1 cellular context compared by ENCODE assay signal in the genomic region with DNA sequence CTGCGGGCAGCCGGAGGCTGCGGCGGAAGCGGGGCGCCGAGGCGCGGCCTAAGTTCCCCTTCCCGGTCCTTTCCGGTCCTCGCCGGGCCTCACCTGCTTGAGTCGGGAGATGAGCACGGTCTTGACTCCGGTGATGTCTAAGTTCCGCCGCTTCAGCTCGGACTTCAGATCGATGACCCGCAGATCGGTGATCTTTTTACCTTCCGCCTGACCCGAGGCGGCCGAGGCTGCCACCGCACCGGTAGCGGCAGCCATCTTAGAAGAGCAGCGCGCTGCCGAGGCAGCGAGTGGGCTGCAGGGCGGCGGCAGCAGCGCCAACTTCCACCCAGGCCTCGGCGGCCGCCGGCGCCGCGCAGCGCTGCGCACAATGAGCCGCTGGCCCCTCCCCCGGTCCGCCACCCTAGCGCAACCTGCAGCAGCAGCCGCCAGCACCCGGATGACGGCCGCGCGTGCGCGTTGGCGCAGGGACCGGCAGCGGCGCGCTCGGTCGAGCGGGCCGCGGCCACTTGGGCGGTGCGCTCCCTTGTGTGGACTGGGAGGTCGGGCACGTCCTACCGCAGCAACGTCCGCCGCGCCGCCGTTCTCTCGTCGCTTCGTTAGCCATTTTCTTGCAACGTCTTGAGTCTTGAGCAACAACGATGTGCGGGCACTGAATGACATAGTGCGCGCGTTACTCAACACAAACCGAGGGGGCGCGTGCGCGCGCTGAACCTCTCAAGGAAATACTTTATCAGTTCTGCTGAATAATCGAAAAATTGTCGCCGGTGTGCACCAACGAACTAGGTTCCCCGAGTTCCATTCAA.
TF ChIP-seq lines count a peak whose summit lies in the region.

A gene (minus strand): TSS at position 369 of the 803 bp plus-strand sequence. CDS start 114 bp downstream, at position 255.

TF ChIP-seq in HepG2, 621 proteins besides CTCF, POLR2A, EP300 and RAD21 (continued from another document and continues in another):
- TF ChIP-seq, protein P1, sequence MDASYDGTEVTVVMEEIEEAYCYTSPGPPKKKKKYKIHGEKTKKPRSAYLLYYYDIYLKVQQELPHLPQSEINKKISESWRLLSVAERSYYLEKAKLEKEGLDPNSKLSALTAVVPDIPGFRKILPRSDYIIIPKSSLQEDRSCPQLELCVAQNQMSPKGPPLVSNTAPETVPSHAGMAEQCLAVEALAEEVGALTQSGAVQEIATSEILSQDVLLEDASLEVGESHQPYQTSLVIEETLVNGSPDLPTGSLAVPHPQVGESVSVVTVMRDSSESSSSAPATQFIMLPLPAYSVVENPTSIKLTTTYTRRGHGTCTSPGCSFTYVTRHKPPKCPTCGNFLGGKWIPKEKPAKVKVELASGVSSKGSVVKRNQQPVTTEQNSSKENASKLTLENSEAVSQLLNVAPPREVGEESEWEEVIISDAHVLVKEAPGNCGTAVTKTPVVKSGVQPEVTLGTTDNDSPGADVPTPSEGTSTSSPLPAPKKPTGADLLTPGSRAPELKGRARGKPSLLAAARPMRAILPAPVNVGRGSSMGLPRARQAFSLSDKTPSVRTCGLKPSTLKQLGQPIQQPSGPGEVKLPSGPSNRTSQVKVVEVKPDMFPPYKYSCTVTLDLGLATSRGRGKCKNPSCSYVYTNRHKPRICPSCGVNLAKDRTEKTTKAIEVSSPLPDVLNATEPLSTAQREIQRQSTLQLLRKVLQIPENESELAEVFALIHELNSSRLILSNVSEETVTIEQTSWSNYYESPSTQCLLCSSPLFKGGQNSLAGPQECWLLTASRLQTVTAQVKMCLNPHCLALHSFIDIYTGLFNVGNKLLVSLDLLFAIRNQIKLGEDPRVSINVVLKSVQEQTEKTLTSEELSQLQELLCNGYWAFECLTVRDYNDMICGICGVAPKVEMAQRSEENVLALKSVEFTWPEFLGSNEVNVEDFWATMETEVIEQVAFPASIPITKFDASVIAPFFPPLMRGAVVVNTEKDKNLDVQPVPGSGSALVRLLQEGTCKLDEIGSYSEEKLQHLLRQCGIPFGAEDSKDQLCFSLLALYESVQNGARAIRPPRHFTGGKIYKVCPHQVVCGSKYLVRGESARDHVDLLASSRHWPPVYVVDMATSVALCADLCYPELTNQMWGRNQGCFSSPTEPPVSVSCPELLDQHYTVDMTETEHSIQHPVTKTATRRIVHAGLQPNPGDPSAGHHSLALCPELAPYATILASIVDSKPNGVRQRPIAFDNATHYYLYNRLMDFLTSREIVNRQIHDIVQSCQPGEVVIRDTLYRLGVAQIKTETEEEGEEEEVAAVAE (CRISPR knock-in tag; IDR thresholded peaks at IDR 0.05; ENCODE audit: borderline replicate concordance): no peak
- TF ChIP-seq, protein P2, sequence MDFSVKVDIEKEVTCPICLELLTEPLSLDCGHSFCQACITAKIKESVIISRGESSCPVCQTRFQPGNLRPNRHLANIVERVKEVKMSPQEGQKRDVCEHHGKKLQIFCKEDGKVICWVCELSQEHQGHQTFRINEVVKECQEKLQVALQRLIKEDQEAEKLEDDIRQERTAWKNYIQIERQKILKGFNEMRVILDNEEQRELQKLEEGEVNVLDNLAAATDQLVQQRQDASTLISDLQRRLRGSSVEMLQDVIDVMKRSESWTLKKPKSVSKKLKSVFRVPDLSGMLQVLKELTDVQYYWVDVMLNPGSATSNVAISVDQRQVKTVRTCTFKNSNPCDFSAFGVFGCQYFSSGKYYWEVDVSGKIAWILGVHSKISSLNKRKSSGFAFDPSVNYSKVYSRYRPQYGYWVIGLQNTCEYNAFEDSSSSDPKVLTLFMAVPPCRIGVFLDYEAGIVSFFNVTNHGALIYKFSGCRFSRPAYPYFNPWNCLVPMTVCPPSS (IDR thresholded peaks at IDR 0.05): no peak
- TF ChIP-seq FOXO1 (CRISPR knock-in tag; IDR thresholded peaks at IDR 0.05) (peak; percentile 71), HHEX (CRISPR knock-in tag; IDR thresholded peaks at IDR 0.05) (0 out of 2 replicates have a peak, but pooled peaks have one; percentile 29), SMARCC2 (IDR thresholded peaks at IDR 0.05) (no peak), ZNF530 (CRISPR knock-in tag; IDR thresholded peaks at IDR 0.05; ENCODE audit: low read depth) (no peak), MED13 (CRISPR knock-in tag; IDR thresholded peaks at IDR 0.05) (no peak), ARNT (IDR thresholded peaks at IDR 0.05) (no peak), TBX2 (CRISPR knock-in tag; IDR thresholded peaks at IDR 0.05; ENCODE audit: borderline replicate concordance) (peak; percentile 67), ISL2 (CRISPR knock-in tag; IDR thresholded peaks at IDR 0.05) (no peak), ZZZ3 (CRISPR knock-in tag; IDR thresholded peaks at IDR 0.05; ENCODE audit: borderline replicate concordance) (no peak), PRPF4 (IDR thresholded peaks at IDR 0.05; ENCODE audit: low read depth, low read length, poor library complexity, severe bottlenecking) (no peak), KDM5B (CRISPR knock-in tag; IDR thresholded peaks at IDR 0.05; ENCODE audit: borderline replicate concordance) (peak; percentile 90), ZNF550 (CRISPR knock-in tag; IDR thresholded peaks at IDR 0.05; ENCODE audit: borderline replicate concordance) (peak; percentile 29; the same call in 1 of the 2 replicates), NONO (IDR thresholded peaks at IDR 0.05) (no peak), NONO (CRISPR knock-in tag; conservative IDR thresholded peaks at IDR 0.05) (peak; percentile 78), SP4 (CRISPR knock-in tag; IDR thresholded peaks at IDR 0.05) (peak; percentile 83), ZNF749 (CRISPR knock-in tag; IDR thresholded peaks at IDR 0.05; ENCODE audit: borderline replicate concordance) (peak; percentile 83; the same call in 1 of the 2 replicates), SRSF4 (IDR thresholded peaks at IDR 0.05; ENCODE audit: low read depth, low read length, poor library complexity, severe bottlenecking) (no peak), ZNF331 (CRISPR knock-in tag; IDR thresholded peaks at IDR 0.05) (peak; percentile 14), BORCS8-MEF2B (CRISPR knock-in tag; IDR thresholded peaks at IDR 0.05) (no peak; the same call in 1 of the 2 replicates), ZFP36L2 (CRISPR knock-in tag; IDR thresholded peaks at IDR 0.05) (no peak), ZNF546 (CRISPR knock-in tag; conservative IDR thresholded peaks at IDR 0.05) (peak; percentile 64; the same call in 1 of the 2 replicates), HNRNPH1 (optimal IDR thresholded peaks at IDR 0.05; ENCODE audit: low read depth, low read length) (no peak), MEF2D (CRISPR knock-in tag; IDR thresholded peaks at IDR 0.05) (peak; percentile 33; the same call in 1 of the 2 replicates), CEBPG (CRISPR knock-in tag; IDR thresholded peaks at IDR 0.05) (peak; percentile 79), ELF1 (CRISPR knock-in tag; IDR thresholded peaks at IDR 0.05) (0 out of 2 replicates have a peak, but pooled peaks have one; percentile 28), SCMH1 (CRISPR knock-in tag; IDR thresholded peaks at IDR 0.05; ENCODE audit: borderline replicate concordance) (no peak), ZNF496 (CRISPR knock-in tag; IDR thresholded peaks at IDR 0.05; ENCODE audit: insufficient replicate concordance) (no peak), ZNF10 (CRISPR knock-in tag; IDR thresholded peaks at IDR 0.05; ENCODE audit: borderline replicate concordance, low read depth) (no peak), SMC3 (IDR thresholded peaks at IDR 0.05; ENCODE audit: low read length) (no peak), ZNF850 (CRISPR knock-in tag; conservative IDR thresholded peaks at IDR 0.05) (no peak), STAG1 (CRISPR knock-in tag; IDR thresholded peaks at IDR 0.05) (peak; percentile 16; the same call in 1 of the 2 replicates), SIX1 (CRISPR knock-in tag; IDR thresholded peaks at IDR 0.05; ENCODE audit: borderline replicate concordance) (no peak), TBL1XR1 (IDR thresholded peaks at IDR 0.05; ENCODE audit: borderline replicate concordance, low read length, partially characterized antibody) (no peak), NFYC (CRISPR knock-in tag; IDR thresholded peaks at IDR 0.05) (0 out of 2 replicates have a peak, but pooled peaks have one; percentile 10), MEIS1 (CRISPR knock-in tag; IDR thresholded peaks at IDR 0.05; ENCODE audit: borderline replicate concordance) (no peak), GFI1 (CRISPR knock-in tag; IDR thresholded peaks at IDR 0.05; ENCODE audit: borderline replicate concordance) (peak; percentile 62; the same call in 1 of the 2 replicates), NR2F6 (IDR thresholded peaks at IDR 0.05) (no peak), NR2F6 (CRISPR knock-in tag; IDR thresholded peaks at IDR 0.05) (no peak), MYC (CRISPR knock-in tag; IDR thresholded peaks at IDR 0.05; ENCODE audit: borderline replicate concordance) (peak; percentile 81), EHMT2 (IDR thresholded peaks at IDR 0.05; ENCODE audit: borderline replicate concordance, low read depth, low read length) (no peak)
- TF ChIP-seq, protein P3, sequence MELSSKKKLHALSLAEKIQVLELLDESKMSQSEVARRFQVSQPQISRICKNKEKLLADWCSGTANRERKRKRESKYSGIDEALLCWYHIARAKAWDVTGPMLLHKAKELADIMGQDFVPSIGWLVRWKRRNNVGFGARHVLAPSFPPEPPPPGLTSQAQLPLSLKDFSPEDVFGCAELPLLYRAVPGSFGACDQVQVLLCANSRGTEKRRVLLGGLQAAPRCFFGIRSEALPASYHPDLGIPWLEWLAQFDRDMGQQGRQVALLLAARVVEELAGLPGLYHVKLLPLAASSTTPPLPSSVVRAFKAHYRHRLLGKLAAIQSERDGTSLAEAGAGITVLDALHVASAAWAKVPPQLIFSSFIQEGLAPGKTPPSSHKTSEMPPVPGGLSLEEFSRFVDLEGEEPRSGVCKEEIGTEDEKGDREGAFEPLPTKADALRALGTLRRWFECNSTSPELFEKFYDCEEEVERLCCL (CRISPR knock-in tag; IDR thresholded peaks at IDR 0.05; ENCODE audit: borderline replicate concordance): no peak
- TF ChIP-seq, protein P4, sequence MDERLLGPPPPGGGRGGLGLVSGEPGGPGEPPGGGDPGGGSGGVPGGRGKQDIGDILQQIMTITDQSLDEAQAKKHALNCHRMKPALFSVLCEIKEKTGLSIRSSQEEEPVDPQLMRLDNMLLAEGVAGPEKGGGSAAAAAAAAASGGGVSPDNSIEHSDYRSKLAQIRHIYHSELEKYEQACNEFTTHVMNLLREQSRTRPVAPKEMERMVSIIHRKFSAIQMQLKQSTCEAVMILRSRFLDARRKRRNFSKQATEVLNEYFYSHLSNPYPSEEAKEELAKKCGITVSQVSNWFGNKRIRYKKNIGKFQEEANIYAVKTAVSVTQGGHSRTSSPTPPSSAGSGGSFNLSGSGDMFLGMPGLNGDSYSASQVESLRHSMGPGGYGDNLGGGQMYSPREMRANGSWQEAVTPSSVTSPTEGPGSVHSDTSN (CRISPR knock-in tag; IDR thresholded peaks at IDR 0.05): no peak
- TF ChIP-seq, protein P5, sequence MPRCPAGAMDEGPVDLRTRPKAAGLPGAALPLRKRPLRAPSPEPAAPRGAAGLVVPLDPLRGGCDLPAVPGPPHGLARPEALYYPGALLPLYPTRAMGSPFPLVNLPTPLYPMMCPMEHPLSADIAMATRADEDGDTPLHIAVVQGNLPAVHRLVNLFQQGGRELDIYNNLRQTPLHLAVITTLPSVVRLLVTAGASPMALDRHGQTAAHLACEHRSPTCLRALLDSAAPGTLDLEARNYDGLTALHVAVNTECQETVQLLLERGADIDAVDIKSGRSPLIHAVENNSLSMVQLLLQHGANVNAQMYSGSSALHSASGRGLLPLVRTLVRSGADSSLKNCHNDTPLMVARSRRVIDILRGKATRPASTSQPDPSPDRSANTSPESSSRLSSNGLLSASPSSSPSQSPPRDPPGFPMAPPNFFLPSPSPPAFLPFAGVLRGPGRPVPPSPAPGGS (CRISPR knock-in tag; IDR thresholded peaks at IDR 0.05): no peak
- TF ChIP-seq, protein P6, sequence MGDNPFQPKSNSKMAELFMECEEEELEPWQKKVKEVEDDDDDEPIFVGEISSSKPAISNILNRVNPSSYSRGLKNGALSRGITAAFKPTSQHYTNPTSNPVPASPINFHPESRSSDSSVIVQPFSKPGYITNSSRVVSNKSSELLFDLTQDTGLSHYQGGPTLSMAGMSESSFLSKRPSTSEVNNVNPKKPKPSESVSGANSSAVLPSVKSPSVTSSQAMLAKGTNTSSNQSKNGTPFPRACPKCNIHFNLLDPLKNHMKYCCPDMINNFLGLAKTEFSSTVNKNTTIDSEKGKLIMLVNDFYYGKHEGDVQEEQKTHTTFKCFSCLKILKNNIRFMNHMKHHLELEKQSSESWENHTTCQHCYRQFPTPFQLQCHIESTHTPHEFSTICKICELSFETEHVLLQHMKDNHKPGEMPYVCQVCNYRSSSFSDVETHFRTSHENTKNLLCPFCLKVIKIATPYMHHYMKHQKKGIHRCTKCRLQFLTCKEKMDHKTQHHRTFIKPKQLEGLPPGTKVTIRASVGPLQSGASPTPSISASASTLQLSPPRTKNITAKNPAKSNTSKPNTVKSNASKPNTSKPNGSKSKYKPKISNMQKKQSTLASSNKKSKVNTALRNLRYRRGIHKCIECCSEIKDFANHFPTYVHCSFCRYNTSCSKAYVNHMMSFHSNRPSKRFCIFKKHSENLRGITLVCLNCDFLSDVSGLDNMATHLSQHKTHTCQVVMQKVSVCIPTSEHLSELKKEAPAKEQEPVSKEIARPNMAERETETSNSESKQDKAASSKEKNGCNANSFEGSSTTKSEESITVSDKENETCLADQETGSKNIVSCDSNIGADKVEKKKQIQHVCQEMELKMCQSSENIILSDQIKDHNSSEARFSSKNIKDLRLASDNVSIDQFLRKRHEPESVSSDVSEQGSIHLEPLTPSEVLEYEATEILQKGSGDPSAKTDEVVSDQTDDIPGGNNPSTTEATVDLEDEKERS (CRISPR knock-in tag; IDR thresholded peaks at IDR 0.05): no peak
- TF ChIP-seq, protein P7, sequence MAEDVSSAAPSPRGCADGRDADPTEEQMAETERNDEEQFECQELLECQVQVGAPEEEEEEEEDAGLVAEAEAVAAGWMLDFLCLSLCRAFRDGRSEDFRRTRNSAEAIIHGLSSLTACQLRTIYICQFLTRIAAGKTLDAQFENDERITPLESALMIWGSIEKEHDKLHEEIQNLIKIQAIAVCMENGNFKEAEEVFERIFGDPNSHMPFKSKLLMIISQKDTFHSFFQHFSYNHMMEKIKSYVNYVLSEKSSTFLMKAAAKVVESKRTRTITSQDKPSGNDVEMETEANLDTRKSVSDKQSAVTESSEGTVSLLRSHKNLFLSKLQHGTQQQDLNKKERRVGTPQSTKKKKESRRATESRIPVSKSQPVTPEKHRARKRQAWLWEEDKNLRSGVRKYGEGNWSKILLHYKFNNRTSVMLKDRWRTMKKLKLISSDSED (CRISPR knock-in tag; IDR thresholded peaks at IDR 0.05): peak; percentile 65; the same call in 1 of the 2 replicates
- TF ChIP-seq, protein P8, sequence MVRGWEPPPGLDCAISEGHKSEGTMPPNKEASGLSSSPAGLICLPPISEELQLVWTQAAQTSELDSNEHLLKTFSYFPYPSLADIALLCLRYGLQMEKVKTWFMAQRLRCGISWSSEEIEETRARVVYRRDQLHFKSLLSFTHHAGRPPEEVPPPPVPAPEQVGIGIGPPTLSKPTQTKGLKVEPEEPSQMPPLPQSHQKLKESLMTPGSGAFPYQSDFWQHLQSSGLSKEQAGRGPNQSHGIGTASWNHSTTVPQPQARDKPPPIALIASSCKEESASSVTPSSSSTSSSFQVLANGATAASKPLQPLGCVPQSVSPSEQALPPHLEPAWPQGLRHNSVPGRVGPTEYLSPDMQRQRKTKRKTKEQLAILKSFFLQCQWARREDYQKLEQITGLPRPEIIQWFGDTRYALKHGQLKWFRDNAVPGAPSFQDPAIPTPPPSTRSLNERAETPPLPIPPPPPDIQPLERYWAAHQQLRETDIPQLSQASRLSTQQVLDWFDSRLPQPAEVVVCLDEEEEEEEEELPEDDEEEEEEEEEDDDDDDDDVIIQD (CRISPR knock-in tag; IDR thresholded peaks at IDR 0.05; ENCODE audit: low read depth): 0 out of 2 replicates have a peak, but pooled peaks have one; percentile 4
- TF ChIP-seq, protein P9, sequence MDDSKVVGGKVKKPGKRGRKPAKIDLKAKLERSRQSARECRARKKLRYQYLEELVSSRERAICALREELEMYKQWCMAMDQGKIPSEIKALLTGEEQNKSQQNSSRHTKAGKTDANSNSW (CRISPR knock-in tag; IDR thresholded peaks at IDR 0.05; ENCODE audit: borderline replicate concordance): peak; percentile 22; the same call in 1 of the 2 replicates
